15 cellular contexts compared by ENCODE assay signal in genomic region chr1:27257155-27257554, GRCh38.
"Had no signal": no experiment of that assay in that cellular context is flagged by ENCODE, and none has a peak within 500 bp of the region (broad histone marks: within the 10 kb centered on the region; RNA-seq: fewer than 3 reads in every experiment).

No MANE protein-coding gene starts in this region.

- DNase-seq: activated CD4-positive, alpha-beta T cell treated with anti-CD3 and anti-CD28 coated beads, Interleukin-2, amount 50 U/mL, for 48 hours; activated gamma-delta T cell; activated naive CD8-positive, alpha-beta T cell treated with anti-CD3 and anti-CD28 coated beads for 36 hours; activated T-cell treated with anti-CD3 and anti-CD28 coated beads, Interleukin-2, amount 50 U/mL, for 48 hours; erythroblast; heart left ventricle; islet precursor cell; left ventricle myocardium superior had no signal

- H3K4me1 ChIP-seq: ascending aorta, parathyroid adenoma had no signal

- H3K4me3 ChIP-seq: ascending aorta, heart left ventricle, skin epidermis had no signal

- H3K4me1 Mint-ChIP-seq: neural crest cell had no signal

- H3K9ac ChIP-seq: parathyroid adenoma had no signal

- H3K27me3 ChIP-seq: ascending aorta, heart left ventricle had no signal

- ATAC-seq: activated CD4-positive, CD25-positive, alpha-beta regulatory T cell treated with anti-CD3 and anti-CD28 coated beads, Interleukin-2, amount 50 U/mL, for 24 hours; heart left ventricle; left ventricle myocardium superior had no signal

- H2AFZ ChIP-seq: parathyroid adenoma had no signal

- H3K27ac Mint-ChIP-seq: activated naive CD8-positive, alpha-beta T cell treated with anti-CD3 and anti-CD28 coated beads for 36 hours; dendritic cell treated with granulocyte-macrophage colony-stimulating factor and Interleukin-4, amounts not matched to agents 40 ng/mL and 50 ng/mL, for 4 days had no signal

- H3K9me3 Mint-ChIP-seq: central memory CD8-positive, alpha-beta T cell; dendritic cell treated with granulocyte-macrophage colony-stimulating factor and Interleukin-4, amounts not matched to agents 40 ng/mL and 50 ng/mL, for 4 days; neural crest cell had no signal

- H3K4me3 Mint-ChIP-seq: activated naive CD8-positive, alpha-beta T cell treated with anti-CD3 and anti-CD28 coated beads for 36 hours; central memory CD8-positive, alpha-beta T cell; dendritic cell treated with granulocyte-macrophage colony-stimulating factor and Interleukin-4, amounts not matched to agents 40 ng/mL and 50 ng/mL, for 4 days; neural crest cell had no signal

- H3K36me3 ChIP-seq: ascending aorta had no signal

- H3K27me3 Mint-ChIP-seq: activated naive CD8-positive, alpha-beta T cell treated with anti-CD3 and anti-CD28 coated beads for 36 hours; central memory CD8-positive, alpha-beta T cell; dendritic cell treated with granulocyte-macrophage colony-stimulating factor and Interleukin-4, amounts not matched to agents 40 ng/mL and 50 ng/mL, for 4 days had no signal

- H3K27ac ChIP-seq: ascending aorta, heart left ventricle, parathyroid adenoma, skin epidermis had no signal

- H3K9me3 ChIP-seq: ascending aorta, heart left ventricle had no signal
